Comparison of ENCODE assay signal across 19 cellular contexts in the genomic region with DNA sequence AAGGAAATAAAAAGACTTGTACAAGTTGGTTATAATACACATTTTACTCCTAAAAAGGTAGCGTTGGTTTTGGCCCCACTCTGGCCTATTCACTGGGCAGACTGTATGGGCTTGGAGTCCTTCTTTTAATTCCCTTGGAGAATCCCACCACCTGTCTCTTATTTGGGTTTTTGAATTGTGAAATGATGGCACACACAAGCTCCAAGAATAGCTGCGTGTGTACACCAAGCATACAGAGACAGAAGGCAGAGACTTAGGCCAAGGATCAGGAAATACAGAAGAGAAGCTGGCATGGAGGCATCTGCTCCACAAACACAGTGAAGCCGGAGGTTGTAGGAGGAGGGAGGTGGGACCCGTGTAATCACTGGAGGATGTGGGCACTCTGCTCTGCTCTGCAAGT. TPM values are rescaled to one million over a fixed set of nuclear protein-coding genes. Genes with fewer than 3 reads are reported as not detected.
A peak's percentile ranks its signal among the peaks of the same experiment; 100 is the strongest.
DNase-seq lines count a peak whose midpoint lies in the region; ATAC-seq and TF ChIP-seq lines count a peak whose summit lies in the region.
"Had no signal": no experiment of that assay in that cellular context is flagged by ENCODE, and none has a peak within 500 bp of the region (broad histone marks: within the 10 kb centered on the region; RNA-seq: fewer than 3 reads in every experiment).

No MANE protein-coding gene starts in this region.

- peak overlapping the region; percentile 92 to 95; a peak in 3 of 4 replicates for H3K27ac ChIP-seq in SK-N-SH (ENCODE audit: low read depth in 2 of 2, low read length in 1 of 2)
- peak overlapping the region; percentile 28; the same call in 1 of the 2 replicates for H3K27ac ChIP-seq in VCaP
- peak overlapping the region; percentile 47 for H3K27ac ChIP-seq in subcutaneous abdominal adipose tissue (ENCODE audit: low read depth, low read length)
- H3K27ac ChIP-seq: C4-2B, Peyer's patch had no signal

- H3K9me2 ChIP-seq in SK-N-SH, result no peaks in the 10 kb centered on the region

- no peaks in the 10 kb centered on the region for H3K27me3 ChIP-seq in SK-N-SH (ENCODE audit: insufficient read depth)
- no peaks in the 10 kb centered on the region for H3K27me3 ChIP-seq in subcutaneous abdominal adipose tissue (ENCODE audit: control insufficient read depth in 5 of 5, insufficient read depth in 4 of 5, low read length in 5 of 5)
- H3K27me3 ChIP-seq: MG63, Peyer's patch had no signal

- H3K9ac ChIP-seq in SK-N-SH, result no peak overlapping the region
- peak overlapping the region in 1 of 5 donors; percentile 12 for H3K9ac ChIP-seq in subcutaneous abdominal adipose tissue (ENCODE audit: low read length in 5 of 5)

- H3K79me2 ChIP-seq in SK-N-SH (ENCODE audit: insufficient read depth), result peaks cover 98% of the 10 kb centered on the region

- ATAC-seq in SK-N-SH treated with all-trans-retinoic acid at 6 μM for 48 hours (no peak), GM19397 (IDR thresholded peaks at IDR 0.05; ENCODE audit: unreplicated experiment) (no peak)
- ATAC-seq: HCT116 had no signal

- H3K4me1 ChIP-seq in SK-N-SH (ENCODE audit: control insufficient read depth in 1 of 2, insufficient read depth in 2 of 2, low read depth in 1 of 2, low read length in 1 of 2), result peaks cover 29 to 84% of the 10 kb centered on the region in 2 experiments; a peak in 3 of 4 replicates
- H3K4me1 ChIP-seq in subcutaneous abdominal adipose tissue (ENCODE audit: control insufficient read depth in 5 of 5, insufficient read depth in 5 of 5, low read length in 5 of 5), result peaks cover 2 to 20% (median 9%) of the 10 kb centered on the region in 5 donors
- H3K4me1 ChIP-seq: Peyer's patch had no signal

- no peak for TF ChIP-seq RAD21 in SK-N-SH (IDR thresholded peaks at IDR 0.05; ENCODE audit: low read length)

- H3K4me3 ChIP-seq in SK-N-SH (ENCODE audit: low read depth in 2 of 2, low read length in 1 of 2), result no peak overlapping the region
- no peak overlapping the region for H3K4me3 ChIP-seq in subcutaneous abdominal adipose tissue (ENCODE audit: low read depth in 1 of 5, low read length in 5 of 5)
- H3K4me3 ChIP-seq: MG63, Peyer's patch had no signal

- H3K9me3 ChIP-seq in SK-N-SH (no peaks in the 10 kb centered on the region), subcutaneous abdominal adipose tissue (ENCODE audit: control insufficient read depth in 5 of 5, low read length in 5 of 5) (no peaks in the 10 kb centered on the region)
- H3K9me3 ChIP-seq: MG63, Peyer's patch had no signal

- 0 out of 2 replicates have a peak overlapping the region, but pooled peaks have one; percentile 7 for H3K4me2 ChIP-seq in SK-N-SH

- CTCF ChIA-PET in SK-N-SH (lab: Yijun Ruan, JAX), result no interaction called here

- WGBS in SK-N-SH (ENCODE audit: low lambda C conversion rate), result 89% methylated on average over 4 of the region's 4 CpGs

- peaks cover 21% of the 10 kb centered on the region; the same call in 1 of the 2 replicates for H4K20me1 ChIP-seq in SK-N-SH (ENCODE audit: insufficient read depth)

- no peak for DNase-seq in SK-N-SH
- peak; percentile 58 for DNase-seq in myocyte (ENCODE audit: low read depth)
- no peak for DNase-seq in activated naive CD4-positive, alpha-beta T cell treated with anti-CD3 and anti-CD28 coated beads, Interleukin-2, amount 50 U/mL, for 16 hours
- no peak for DNase-seq in nucleus accumbens (lab: John Stamatoyannopoulos, UW)
- DNase-seq: 8988T, EL, GOT3, MG63, NCI-H1048, NCI-H1436 treated with DMSO at 0.1 percent for 48 hours, NCI-H1930, NCI-H2227 treated with DMSO at 0.1 percent for 48 hours, Peyer's patch had no signal

- TF ChIP-seq EP300 in SK-N-SH (IDR thresholded peaks at IDR 0.05; ENCODE audit: borderline replicate concordance in 1 of 2, low read depth in 1 of 2, low read length in 1 of 2), result no peak

- no peak for TF ChIP-seq CTCF in SK-N-SH (IDR thresholded peaks at IDR 0.05)
- no peak for TF ChIP-seq CTCF in VCaP (conservative IDR thresholded peaks at IDR 0.05)

- POLR2A ChIA-PET in SK-N-SH (lab: Yijun Ruan, JAX), result interaction anchor here (1.3 kb wide), 1 partner anchor 12 kb away, joined by 4 read pairs; no protein-coding TSS in a partner anchor

- no peak overlapping the region for H2AFZ ChIP-seq in SK-N-SH (ENCODE audit: low read depth)

- peaks cover 37% of the 10 kb centered on the region for H3F3A ChIP-seq in SK-N-SH (replicated peaks; ENCODE audit: insufficient read depth)

- H3K36me3 ChIP-seq in SK-N-SH (replicated peaks in 1 of 2; ENCODE audit: control insufficient read depth in 1 of 2, insufficient read depth in 2 of 2, low read length in 1 of 2), result peaks cover 12 to 48% of the 10 kb centered on the region in 2 experiments
- H3K36me3 ChIP-seq in subcutaneous abdominal adipose tissue (ENCODE audit: control insufficient read depth in 5 of 5, insufficient read depth in 5 of 5, low read length in 5 of 5), result peaks cover 0 to 10% (median 5%) of the 10 kb centered on the region in 5 donors
- H3K36me3 ChIP-seq: Peyer's patch had no signal

TF ChIP-seq in SK-N-SH, 30 proteins besides CTCF, POLR2A, EP300 and RAD21:
- TF ChIP-seq GATA2 (CRISPR knock-in tag; IDR thresholded peaks at IDR 0.05) (no peak), SMC3 (IDR thresholded peaks at IDR 0.05; ENCODE audit: low read depth, low read length) (no peak), ELF1 (IDR thresholded peaks at IDR 0.05) (no peak), FOXJ3 (CRISPR knock-in tag; IDR thresholded peaks at IDR 0.05) (no peak), GABPA (IDR thresholded peaks at IDR 0.05; ENCODE audit: low read depth) (no peak)

TF ChIP-seq in SK-N-SH treated with all-trans-retinoic acid at 6 μM for 48 hours, 23 proteins besides CTCF, POLR2A, EP300 and RAD21:
- TF ChIP-seq ZNF70 (CRISPR knock-in tag; IDR thresholded peaks at IDR 0.05), result no peak
- TF ChIP-seq RARB (CRISPR knock-in tag; IDR thresholded peaks at IDR 0.05), result no peak
- no peak for TF ChIP-seq ESRRG (CRISPR knock-in tag; IDR thresholded peaks at IDR 0.05)
- no peak for TF ChIP-seq TCF4 (CRISPR knock-in tag; IDR thresholded peaks at IDR 0.05; ENCODE audit: borderline replicate concordance)
- TF ChIP-seq, protein P1, sequence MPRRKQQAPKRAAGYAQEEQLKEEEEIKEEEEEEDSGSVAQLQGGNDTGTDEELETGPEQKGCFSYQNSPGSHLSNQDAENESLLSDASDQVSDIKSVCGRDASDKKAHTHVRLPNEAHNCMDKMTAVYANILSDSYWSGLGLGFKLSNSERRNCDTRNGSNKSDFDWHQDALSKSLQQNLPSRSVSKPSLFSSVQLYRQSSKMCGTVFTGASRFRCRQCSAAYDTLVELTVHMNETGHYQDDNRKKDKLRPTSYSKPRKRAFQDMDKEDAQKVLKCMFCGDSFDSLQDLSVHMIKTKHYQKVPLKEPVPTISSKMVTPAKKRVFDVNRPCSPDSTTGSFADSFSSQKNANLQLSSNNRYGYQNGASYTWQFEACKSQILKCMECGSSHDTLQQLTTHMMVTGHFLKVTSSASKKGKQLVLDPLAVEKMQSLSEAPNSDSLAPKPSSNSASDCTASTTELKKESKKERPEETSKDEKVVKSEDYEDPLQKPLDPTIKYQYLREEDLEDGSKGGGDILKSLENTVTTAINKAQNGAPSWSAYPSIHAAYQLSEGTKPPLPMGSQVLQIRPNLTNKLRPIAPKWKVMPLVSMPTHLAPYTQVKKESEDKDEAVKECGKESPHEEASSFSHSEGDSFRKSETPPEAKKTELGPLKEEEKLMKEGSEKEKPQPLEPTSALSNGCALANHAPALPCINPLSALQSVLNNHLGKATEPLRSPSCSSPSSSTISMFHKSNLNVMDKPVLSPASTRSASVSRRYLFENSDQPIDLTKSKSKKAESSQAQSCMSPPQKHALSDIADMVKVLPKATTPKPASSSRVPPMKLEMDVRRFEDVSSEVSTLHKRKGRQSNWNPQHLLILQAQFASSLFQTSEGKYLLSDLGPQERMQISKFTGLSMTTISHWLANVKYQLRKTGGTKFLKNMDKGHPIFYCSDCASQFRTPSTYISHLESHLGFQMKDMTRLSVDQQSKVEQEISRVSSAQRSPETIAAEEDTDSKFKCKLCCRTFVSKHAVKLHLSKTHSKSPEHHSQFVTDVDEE (CRISPR knock-in tag; IDR thresholded peaks at IDR 0.05), result no peak
- no peak for TF ChIP-seq ISL1 (CRISPR knock-in tag; IDR thresholded peaks at IDR 0.05)
- TF ChIP-seq GLIS3 (CRISPR knock-in tag; IDR thresholded peaks at IDR 0.05), result no peak
- no peak for TF ChIP-seq ZFP3 (CRISPR knock-in tag; IDR thresholded peaks at IDR 0.05)

RNA-seq across cellular contexts. Expression of a gene that starts 29.1 kb away (rescaled TPM):
- 34.0 and 55.4 TPM in 2 replicates for polyA plus RNA-seq in SK-N-SH (2012; rRNA removed)
- 33.4 and 38.8 TPM in 2 replicates for polyA plus RNA-seq in SK-N-SH (2012; cell fraction: cytosol; rRNA removed)
- 36.1 and 68.2 TPM in 2 replicates for polyA plus RNA-seq in SK-N-SH (2012; cell fraction: nucleus; rRNA removed)
- total RNA-seq in myocyte, result 51.4 and 65.3 TPM in 2 replicates
- 43.2 TPM for polyA plus RNA-seq in myocyte (2012)

Comparison
In these comparisons a context has a peak if more than half of its experiments do, and no peak if none do; other contexts are left out.
1. H3K27ac ChIP-seq: peak in every context shown above with its lines; median percentile 94 in SK-N-SH; 47 in subcutaneous abdominal adipose tissue; 28 in VCaP.